20 cellular contexts compared by ENCODE assay signal in the genomic region with DNA sequence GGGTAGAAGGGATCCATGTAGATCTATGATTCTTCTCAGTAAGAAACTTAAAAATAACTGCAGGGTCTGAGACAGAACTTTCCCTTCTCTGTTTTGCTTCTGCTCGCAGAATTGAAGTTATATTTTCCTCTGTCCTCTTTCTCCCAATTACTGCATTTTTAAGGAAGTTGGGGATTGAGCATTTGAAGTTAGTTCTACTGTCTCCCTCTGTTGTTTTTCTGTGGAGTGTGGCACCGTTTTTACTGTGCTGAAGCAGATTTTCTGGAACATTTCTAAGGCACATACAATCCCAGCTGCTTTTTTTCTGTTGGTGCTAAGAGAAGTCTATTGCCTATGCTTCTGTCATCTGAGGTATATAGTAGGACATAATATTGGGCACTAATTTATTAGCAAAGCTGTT. TPM values are rescaled to one million over a fixed set of nuclear protein-coding genes. Genes with fewer than 3 reads are reported as not detected.
DNase-seq lines count a peak whose midpoint lies in the region; ATAC-seq, FAIRE-seq and TF ChIP-seq lines count a peak whose summit lies in the region.
"Had no signal": no experiment of that assay in that cellular context is flagged by ENCODE, and none has a peak within 500 bp of the region (broad histone marks: within the 10 kb centered on the region; RNA-seq: fewer than 3 reads in every experiment).

No MANE protein-coding gene starts in this region.

- H3K27me3 ChIP-seq in fibroblast of lung (ENCODE audit: control insufficient read depth, insufficient read depth, low read length): no peaks in the 10 kb centered on the region
- H3K27me3 ChIP-seq in osteoblast (ENCODE audit: insufficient read depth, low read length): no peaks in the 10 kb centered on the region
- H3K27me3 ChIP-seq in trophoblast cell (ENCODE audit: insufficient read depth, low read length): no peaks in the 10 kb centered on the region
- H3K27me3 ChIP-seq: heart left ventricle, tibial nerve had no signal

- no peak overlapping the region for H3K27ac ChIP-seq in fibroblast of lung (ENCODE audit: insufficient read depth, low read length)
- H3K27ac ChIP-seq in osteoblast (ENCODE audit: low read depth, low read length): peak overlapping the region; percentile 30
- H3K27ac ChIP-seq in trophoblast cell (ENCODE audit: low read depth, low read length): no peak overlapping the region

- no peak overlapping the region for H3K4ac ChIP-seq in trophoblast cell (ENCODE audit: low read depth, low read length)

- H2BK120ac ChIP-seq in trophoblast cell (ENCODE audit: insufficient read depth, low read length, poor library complexity): no peak overlapping the region

- no peak overlapping the region for H3K4me3 Mint-ChIP-seq in activated T-cell treated with anti-CD3 and anti-CD28 coated beads, Interleukin-2, amount 50 U/mL, for 4 hours
- H3K4me3 Mint-ChIP-seq: activated CD4-positive, alpha-beta T cell treated with anti-CD3 and anti-CD28 coated beads, Interleukin-2, amount 10 ng/mL, durations not matched to agents 7 days and 5 days; naive B cell had no signal

- peaks cover 2% of the 10 kb centered on the region for H3K79me2 ChIP-seq in fibroblast of lung (ENCODE audit: control insufficient read depth, insufficient read depth, low read length)
- peaks cover 81% of the 10 kb centered on the region for H3K79me2 ChIP-seq in osteoblast (ENCODE audit: insufficient read depth, low read length)
- no peaks in the 10 kb centered on the region for H3K79me2 ChIP-seq in trophoblast cell (ENCODE audit: control insufficient read depth, insufficient read depth, low read length, poor library complexity)

- no peaks in the 10 kb centered on the region for H3K27me3 Mint-ChIP-seq in activated T-cell treated with anti-CD3 and anti-CD28 coated beads, Interleukin-2, amount 50 U/mL, for 4 hours (ENCODE audit: low read depth)
- H3K27me3 Mint-ChIP-seq: activated CD4-positive, alpha-beta T cell treated with anti-CD3 and anti-CD28 coated beads, Interleukin-2, amount 10 ng/mL, durations not matched to agents 7 days and 5 days had no signal

- no peak overlapping the region for H2AK5ac ChIP-seq in trophoblast cell (ENCODE audit: low read length)

- no peaks in the 10 kb centered on the region for H3K79me1 ChIP-seq in trophoblast cell (ENCODE audit: low read length)

- H4K91ac ChIP-seq in trophoblast cell (ENCODE audit: low read depth, low read length): no peak overlapping the region

- no peak for FAIRE-seq in H54 (lab: Jason Lieb, UNC)
- FAIRE-seq: GM18507, kidney had no signal

- no peaks in the 10 kb centered on the region for H3K36me3 ChIP-seq in fibroblast of lung (ENCODE audit: control insufficient read depth, insufficient read depth, low read length)
- H3K36me3 ChIP-seq in osteoblast (ENCODE audit: insufficient read depth, low read length): no peaks in the 10 kb centered on the region
- H3K36me3 ChIP-seq in trophoblast cell (ENCODE audit: control insufficient read depth in 1 of 2, insufficient read depth in 2 of 2, low read length in 2 of 2): no peaks in the 10 kb centered on the region
- H3K36me3 ChIP-seq: heart left ventricle, tibial nerve had no signal

- H3K36me3 Mint-ChIP-seq in activated T-cell treated with anti-CD3 and anti-CD28 coated beads, Interleukin-2, amount 50 U/mL, for 4 hours (ENCODE audit: insufficient read depth): no peaks in the 10 kb centered on the region
- H3K36me3 Mint-ChIP-seq: naive B cell had no signal

- no peak overlapping the region for H2BK5ac ChIP-seq in trophoblast cell (ENCODE audit: low read depth, low read length, poor library complexity)

- no peaks in the 10 kb centered on the region for H3K4me1 ChIP-seq in fibroblast of lung (ENCODE audit: control insufficient read depth, extremely low read depth, insufficient read depth, low read length)
- peaks cover 16% of the 10 kb centered on the region for H3K4me1 ChIP-seq in osteoblast (ENCODE audit: insufficient read depth, low read length)
- no peaks in the 10 kb centered on the region for H3K4me1 ChIP-seq in trophoblast cell (ENCODE audit: control insufficient read depth in 1 of 2, insufficient read depth in 2 of 2, low read length in 2 of 2)

- H4K20me1 ChIP-seq in fibroblast of lung (ENCODE audit: control insufficient read depth, extremely low read depth, insufficient read depth, low read length) (no peaks in the 10 kb centered on the region), osteoblast (ENCODE audit: insufficient read depth, low read length) (no peaks in the 10 kb centered on the region)

- no peak for ATAC-seq in activated T-cell treated with anti-CD3 and anti-CD28 coated beads, Interleukin-2, amount 50 U/mL, for 4 hours

- no peak overlapping the region for H4K12ac ChIP-seq in trophoblast cell (ENCODE audit: low read depth, low read length)

- no peaks in the 10 kb centered on the region for H3K4me1 Mint-ChIP-seq in activated T-cell treated with anti-CD3 and anti-CD28 coated beads, Interleukin-2, amount 50 U/mL, for 4 hours (ENCODE audit: low read depth)
- H3K4me1 Mint-ChIP-seq: activated CD4-positive, alpha-beta T cell treated with anti-CD3 and anti-CD28 coated beads, Interleukin-2, amount 10 ng/mL, durations not matched to agents 7 days and 5 days; naive B cell had no signal

- TF ChIP-seq CTCF in AG10803 (conservative IDR thresholded peaks at IDR 0.05; ENCODE audit: low read length): no peak
- no peak for TF ChIP-seq CTCF in fibroblast of lung (conservative IDR thresholded peaks at IDR 0.05 in 1 of 2, IDR thresholded peaks at IDR 0.05 in 1 of 2; ENCODE audit: low read depth in 1 of 2, low read length in 2 of 2)
- no peak for TF ChIP-seq CTCF in osteoblast (IDR thresholded peaks at IDR 0.05; ENCODE audit: extremely low read depth, low read depth, low read length)

- H3K14ac ChIP-seq in trophoblast cell (ENCODE audit: low read length): no peak overlapping the region

- H3K9ac ChIP-seq in fibroblast of lung (ENCODE audit: insufficient read depth, low read length): no peak overlapping the region
- H3K9ac ChIP-seq in trophoblast cell (ENCODE audit: low read length): no peak overlapping the region

- H3K9me3 Mint-ChIP-seq in activated T-cell treated with anti-CD3 and anti-CD28 coated beads, Interleukin-2, amount 50 U/mL, for 4 hours: peaks cover 7% of the 10 kb centered on the region

- no peak for TF ChIP-seq POLR2A in H54 (IDR thresholded peaks at IDR 0.05; ENCODE audit: low read depth, low read length)

- H3K23ac ChIP-seq in trophoblast cell (ENCODE audit: low read length): no peak overlapping the region

- peak; percentile 25 for DNase-seq in AG10803 (ENCODE audit: low read depth)
- peak; percentile 19 to 23 for DNase-seq in Kasumi-1 (lab: John Stamatoyannopoulos, UW)
- peak in 1 of 2 donors; percentile 37 for DNase-seq in fibroblast of lung (ENCODE audit: low read depth in 2 of 2)
- DNase-seq in osteoblast (ENCODE audit: insufficient read length, low spot score, missing footprints): no peak
- DNase-seq in trophoblast cell: no peak
- DNase-seq in H54 (ENCODE audit: insufficient read length, low spot score): no peak
- DNase-seq in NCI-H82 treated with DMSO at 0.1 percent for 48 hours (lab: John Stamatoyannopoulos, UW; ENCODE audit: unreplicated experiment): no peak
- no peak for DNase-seq in activated T-cell treated with anti-CD3 and anti-CD28 coated beads, Interleukin-2, amount 50 U/mL, for 4 hours
- DNase-seq: activated CD4-positive, alpha-beta T cell treated with anti-CD3 and anti-CD28 coated beads, Interleukin-2, amount 10 ng/mL, durations not matched to agents 7 days and 5 days; activated T-cell treated with anti-CD3 and anti-CD28 coated beads, Interleukin-2, amount 50 U/mL, for 48 hours; AML-193; heart left ventricle; kidney; MM.1S; naive B cell; NCI-H2107; NCI-H69; stimulated activated CD8-positive, alpha-beta memory T cell treated with anti-CD3 and anti-CD28 coated beads, Interleukin-4, amount 100 ng/mL, for 48 hours had no signal

- H4K8ac ChIP-seq in trophoblast cell (ENCODE audit: low read depth, low read length): no peak overlapping the region

- peak overlapping the region; percentile 21 for H3K4me2 ChIP-seq in fibroblast of lung (ENCODE audit: extremely low read depth, insufficient read depth, low read length)
- peak overlapping the region; percentile 46 for H3K4me2 ChIP-seq in osteoblast (ENCODE audit: insufficient read depth, low read length)
- no peak overlapping the region for H3K4me2 ChIP-seq in trophoblast cell (ENCODE audit: low read length)

- no CpG with 5 or more reads among the region's 2 CpGs for WGBS in trophoblast cell (ENCODE audit: extremely low coverage, insufficient coverage, insufficient read length)

- H3K4me3 ChIP-seq in AG10803 (ENCODE audit: low read length): no peak overlapping the region
- no peak overlapping the region for H3K4me3 ChIP-seq in fibroblast of lung (replicated peaks in 1 of 4; ENCODE audit: control extremely low read depth in 1 of 4, insufficient read depth in 1 of 4, low read depth in 3 of 4, low read length in 4 of 4)
- no peak overlapping the region for H3K4me3 ChIP-seq in osteoblast (ENCODE audit: insufficient read depth, low read length)
- no peak overlapping the region for H3K4me3 ChIP-seq in trophoblast cell (ENCODE audit: low read depth, low read length)
- H3K4me3 ChIP-seq: tibial nerve had no signal

- no peak overlapping the region for H3K18ac ChIP-seq in trophoblast cell (ENCODE audit: low read length)

- H2BK12ac ChIP-seq in trophoblast cell (ENCODE audit: low read length): no peak overlapping the region

- H2AFZ ChIP-seq in fibroblast of lung (ENCODE audit: low read length): no peak overlapping the region
- no peak overlapping the region for H2AFZ ChIP-seq in osteoblast (ENCODE audit: low read length)
- H2AFZ ChIP-seq in trophoblast cell (ENCODE audit: insufficient read depth, low read length, poor library complexity): no peak overlapping the region

- H3K9me3 ChIP-seq in fibroblast of lung (ENCODE audit: control insufficient read depth, insufficient read depth, low read depth, low read length) (no peaks in the 10 kb centered on the region), osteoblast (ENCODE audit: low read depth, low read length) (no peaks in the 10 kb centered on the region), trophoblast cell (ENCODE audit: insufficient read depth, low read depth, low read length) (no peaks in the 10 kb centered on the region)
- H3K9me3 ChIP-seq: heart left ventricle, tibial nerve had no signal

RNA-seq across cellular contexts. Expression of gene RASAL2, which starts 43.3 kb away (rescaled TPM):
- total RNA-seq in fibroblast of lung (6.4 and 11.9 TPM in 2 replicates), osteoblast (59.4 and 61.3 TPM in 2 replicates)
- polyA plus RNA-seq in fibroblast of lung: 20.5 and 21.8 TPM in 2 replicates
- polyA plus RNA-seq in fibroblast of lung (2012): 7.9 and 9.8 TPM in 2 replicates
- polyA minus RNA-seq in fibroblast of lung (ENCODE audit: low replicate concordance): 26.8 and 31.5 TPM in 2 replicates
- polyA plus RNA-seq in trophoblast cell (2013): 75.5 and 79.8 TPM in 2 replicates
- under 1 TPM; 0.03 to 0.15 (median 0.08) TPM for total RNA-seq in activated T-cell treated with anti-CD3 and anti-CD28 coated beads, Interleukin-2, amount 50 U/mL, for 4 hours
- total RNA-seq: activated CD4-positive, alpha-beta T cell treated with anti-CD3 and anti-CD28 coated beads, Interleukin-2, amount 10 ng/mL, durations not matched to agents 7 days and 5 days had no signal

Comparison
In these comparisons a context has a peak if more than half of its experiments do, and no peak if none do; other contexts are left out.
1. DNase-seq: peak in AG10803 (single experiment) and Kasumi-1 (2 of 2); none in osteoblast (single experiment), trophoblast cell (0 of 2), H54 (single experiment), NCI-H82 treated with DMSO at 0.1 percent for 48 hours (single experiment) and activated T-cell treated with anti-CD3 and anti-CD28 coated beads, Interleukin-2, amount 50 U/mL, for 4 hours (single experiment).